In genomic region chr9:91937727-91938126, GRCh38 we compare ENCODE assay signal across 26 cellular contexts. TPM values are rescaled to one million over a fixed set of nuclear protein-coding genes. Genes with fewer than 3 reads are reported as not detected.
DNase-seq lines count a peak whose midpoint lies in the region; ATAC-seq, FAIRE-seq and TF ChIP-seq lines count a peak whose summit lies in the region.
"Had no signal": no experiment of that assay in that cellular context is flagged by ENCODE, and none has a peak within 500 bp of the region (broad histone marks: within the 10 kb centered on the region; RNA-seq: fewer than 3 reads in every experiment).

No MANE protein-coding gene starts in this region.

- H3K9me3 ChIP-seq in muscle layer of colon (ENCODE audit: low read length) (no peaks in the 10 kb centered on the region), spleen (peaks cover 0 to 3% (median 0%) of the 10 kb centered on the region in 8 donors)

- TF ChIP-seq POLR2A in spleen (IDR thresholded peaks at IDR 0.05), result no peak

- DNase-seq in cardiac septum (ENCODE audit: low spot score), result peak; percentile 39
- no peak for DNase-seq in left ventricle myocardium superior
- no peak for DNase-seq in spleen
- DNase-seq in GM19239 (ENCODE audit: insufficient read length, low spot score), result no peak
- no peak for DNase-seq in NCI-H2227 treated with DMSO at 0.1 percent for 48 hours (lab: John Stamatoyannopoulos, UW)
- DNase-seq in HTR-8/SVneo (ENCODE audit: insufficient read length, low spot score), result no peak
- DNase-seq: Calu3; CD8-positive, alpha-beta memory T cell; DMS79 treated with DMSO at 0.1 percent for 48 hours; HCEC 1CT; Karpas-422; NCI-H1092; NCI-H1417 treated with DMSO at 0.1 percent for 48 hours; NCI-H187; NCI-H2081 treated with DMSO at 0.1 percent for 48 hours; NCI-H2171 treated with DMSO at 0.1 percent for 48 hours; NCI-H524; NCI-H774; NK-92 treated with Interleukin-12 subunit alpha and Interleukin-12 subunit beta, amount 100 ng/mL, for 24 hours; PC-3 had no signal

- 79 to 92% (median 81%) methylated on average over 5 of the region's 5 CpGs for WGBS in spleen, 5 donors

- FAIRE-seq in GM19239 (lab: Jason Lieb, UNC) (no peak), HTR-8/SVneo (lab: Jason Lieb, UNC) (no peak)
- FAIRE-seq: GM12892, H1 had no signal

- H3K4me3 ChIP-seq in muscle layer of colon (ENCODE audit: low read depth in 1 of 2, low read length in 2 of 2), result no peak overlapping the region
- no peak overlapping the region for H3K4me3 ChIP-seq in spleen

- no peak overlapping the region for H3K9ac ChIP-seq in muscle layer of colon (ENCODE audit: low read length)

- H3K4me1 ChIP-seq in muscle layer of colon (ENCODE audit: insufficient read depth, low read length) (peaks cover 55% of the 10 kb centered on the region), spleen (peaks cover 0 to 3% (median 0%) of the 10 kb centered on the region in 6 donors)

- no peaks in the 10 kb centered on the region for H3K36me3 ChIP-seq in muscle layer of colon (ENCODE audit: insufficient read depth, low read length)
- no peaks in the 10 kb centered on the region for H3K36me3 ChIP-seq in spleen

- H3K27ac ChIP-seq in muscle layer of colon (ENCODE audit: low read depth, low read length), result peak overlapping the region; percentile 56
- peak overlapping the region in 6 of 8 donors; percentile 11 to 52 (median 31) for H3K27ac ChIP-seq in spleen
- H3K27ac ChIP-seq: 22Rv1, HL-60 had no signal

- ATAC-seq in left ventricle myocardium superior, result no peak
- ATAC-seq: PC-3 had no signal

- no peaks in the 10 kb centered on the region for H3K27me3 ChIP-seq in muscle layer of colon (ENCODE audit: control insufficient read depth in 1 of 2, insufficient read depth in 2 of 2, low read length in 2 of 2)
- peaks cover 0 to 10% (median 0%) of the 10 kb centered on the region in 7 donors for H3K27me3 ChIP-seq in spleen (replicated peaks in 1 of 7)

- intact Hi-C loops in cardiac septum (cut with DNase I), result no loop called here
- intact Hi-C loops in left ventricle myocardium superior (cut with micrococcal nuclease), result no loop called here
- intact Hi-C loops in spleen (cut with DNase I; ENCODE audit: low total_unique reads), result no loop called here

- no peak for TF ChIP-seq CTCF in spleen (IDR thresholded peaks at IDR 0.05 in 8 of 11, conservative IDR thresholded peaks at IDR 0.05 in 3 of 11)

RNA-seq across cellular contexts. Expression of gene ROR2, which starts 12.3 kb away (rescaled TPM):
- total RNA-seq in cardiac septum, result 0.65 TPM
- total RNA-seq in left ventricle myocardium superior, result 0.87 TPM
- 10 to 100 TPM in 1 of 7 donors, 1 to 10 TPM in 6; 2.5 to 15.6 (median 7.2) TPM for total RNA-seq in spleen
- 1 to 10 TPM in 1 of 3 donors, under 1 TPM in 2; 0.65 to 1.8 (median 0.70) TPM for polyA plus RNA-seq in spleen
- total RNA-seq: Calu3; CD8-positive, alpha-beta memory T cell; PC-3 had no signal
- polyA plus RNA-seq: CD14-positive monocyte had no signal
